Comparison of ENCODE assay signal across 8 cellular contexts in the genomic region with DNA sequence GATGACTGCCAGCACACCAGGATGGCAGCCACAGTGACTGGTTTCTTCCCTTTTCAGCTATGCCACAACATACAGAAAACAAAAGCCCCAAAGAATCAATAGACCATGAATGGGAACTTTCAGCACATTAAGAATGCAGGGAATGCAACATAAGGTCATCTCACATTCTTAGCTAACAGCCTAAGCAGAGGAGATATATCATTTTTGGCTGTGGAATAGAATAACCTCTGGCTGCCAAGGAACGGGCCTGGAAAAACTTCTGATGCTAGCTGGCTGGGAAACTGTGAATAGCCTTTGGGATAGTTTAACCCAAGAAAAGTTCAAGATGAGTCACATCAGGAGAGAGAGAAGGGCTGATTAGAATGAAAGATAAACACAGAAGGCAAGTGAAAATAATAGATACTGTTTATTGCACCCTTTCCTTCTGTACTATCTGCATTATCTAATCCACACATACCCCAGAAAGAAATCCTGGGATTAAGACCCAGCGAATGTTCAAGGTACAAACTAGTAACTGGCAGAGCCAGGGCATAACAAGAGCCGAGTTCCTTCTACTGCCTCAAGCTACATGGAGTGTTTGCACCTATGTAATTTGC.
DNase-seq lines count a peak whose midpoint lies in the region; TF ChIP-seq lines count a peak whose summit lies in the region.

No MANE protein-coding gene starts in this region.

- WGBS in testis, 2 donors = 45 to 58% methylated on average over 3 of the region's 3 CpGs

- H3K36me3 ChIP-seq in testis (ENCODE audit: low read depth, missing control alignments) = no peaks in the 10 kb centered on the region

- H3K27me3 ChIP-seq in testis = no peaks in the 10 kb centered on the region

- H3K9me3 ChIP-seq in testis = no peaks in the 10 kb centered on the region

- no peak for TF ChIP-seq CTCF in testis (IDR thresholded peaks at IDR 0.05)

- intact Hi-C loops in testis (cut with DNase I; ENCODE audit: low total_unique reads) = no loop called here

- H3K4me1 ChIP-seq in testis = no peaks in the 10 kb centered on the region

- no peak overlapping the region for H3K27ac ChIP-seq in testis

- no peak overlapping the region for H3K4me3 ChIP-seq in testis

- peak; percentile 19 for DNase-seq in DMS53 (lab: John Stamatoyannopoulos, UW)
- DNase-seq in DMS53 treated with DMSO at 0.1 percent for 48 hours (lab: John Stamatoyannopoulos, UW; ENCODE audit: unreplicated experiment) = no peak
- DNase-seq in astrocyte of the hippocampus (ENCODE audit: low read depth, low spot score) = peak; percentile 95
- peak; percentile 32 for DNase-seq in iPS-NIHi11 (ENCODE audit: low spot score)
- DNase-seq in testis = peak; percentile 22
- no peak for DNase-seq in NCI-H2227 treated with DMSO at 0.1 percent for 48 hours (lab: John Stamatoyannopoulos, UW)
- DNase-seq in Kasumi-1 (lab: John Stamatoyannopoulos, UW) = no peak
- DNase-seq in NOMO-1 treated with dmso at 0.1 percent for 144 hours (lab: John Stamatoyannopoulos, UW; ENCODE audit: unreplicated experiment) = no peak

- no peak for TF ChIP-seq POLR2A in testis (IDR thresholded peaks at IDR 0.05)

Comparison
In these comparisons a context has a peak if more than half of its experiments do, and no peak if none do; other contexts are left out.
1. DNase-seq: peak in DMS53 (single experiment), astrocyte of the hippocampus (single experiment), iPS-NIHi11 (single experiment) and testis (single experiment); none in DMS53 treated with DMSO at 0.1 percent for 48 hours (single experiment), NCI-H2227 treated with DMSO at 0.1 percent for 48 hours (single experiment), Kasumi-1 (0 of 2) and NOMO-1 treated with dmso at 0.1 percent for 144 hours (single experiment).